1 cellular context compared by ENCODE assay signal in the genomic region with DNA sequence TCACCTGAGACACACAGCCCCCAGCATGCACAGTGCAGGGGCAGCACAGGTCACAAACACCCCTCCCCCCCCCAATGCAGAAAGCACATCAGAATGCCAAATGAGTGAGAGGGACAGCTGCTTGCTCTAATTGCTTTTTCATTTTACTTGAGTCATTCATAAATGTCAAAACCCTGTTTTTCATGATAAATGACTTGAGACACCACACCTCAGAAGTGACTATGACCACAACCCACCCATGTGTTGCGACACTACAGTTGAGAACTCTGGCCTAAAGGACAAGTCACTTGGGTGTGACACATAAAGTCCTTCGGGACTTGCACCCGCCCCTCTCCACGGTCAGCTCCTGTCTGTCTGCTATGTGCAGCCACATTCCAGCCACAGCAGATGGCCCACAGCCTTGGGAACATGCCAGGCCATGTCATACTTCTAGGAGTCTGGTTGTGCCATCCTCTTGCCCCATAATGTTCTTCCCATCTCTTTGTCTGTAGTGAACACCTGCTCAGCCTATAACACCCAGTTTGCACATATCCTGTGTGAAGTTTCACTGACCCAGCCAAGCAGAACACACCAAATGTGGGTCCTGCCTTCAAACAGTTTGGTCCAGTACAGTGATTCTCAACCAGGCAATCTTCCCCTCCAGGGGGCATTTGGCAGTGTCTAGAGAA.
TF ChIP-seq lines count a peak whose summit lies in the region.

No MANE protein-coding gene starts in this region.

TF ChIP-seq in K562, 482 proteins besides CTCF, POLR2A, EP300 and RAD21 (continued from another document and continues in another):
- TF ChIP-seq, protein P1, sequence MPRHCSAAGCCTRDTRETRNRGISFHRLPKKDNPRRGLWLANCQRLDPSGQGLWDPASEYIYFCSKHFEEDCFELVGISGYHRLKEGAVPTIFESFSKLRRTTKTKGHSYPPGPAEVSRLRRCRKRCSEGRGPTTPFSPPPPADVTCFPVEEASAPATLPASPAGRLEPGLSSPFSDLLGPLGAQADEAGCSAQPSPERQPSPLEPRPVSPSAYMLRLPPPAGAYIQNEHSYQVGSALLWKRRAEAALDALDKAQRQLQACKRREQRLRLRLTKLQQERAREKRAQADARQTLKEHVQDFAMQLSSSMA (CRISPR knock-in tag; IDR thresholded peaks at IDR 0.05), result no peak
- TF ChIP-seq ZNF124 (CRISPR knock-in tag; IDR thresholded peaks at IDR 0.05) (no peak), HOXB6 (CRISPR knock-in tag; IDR thresholded peaks at IDR 0.05; ENCODE audit: borderline replicate concordance) (no peak), IRF2 (CRISPR knock-in tag; IDR thresholded peaks at IDR 0.05) (no peak), SOX6 (IDR thresholded peaks at IDR 0.05) (peak; percentile 72), ZNF212 (CRISPR knock-in tag; IDR thresholded peaks at IDR 0.05) (no peak), SMARCA5 (IDR thresholded peaks at IDR 0.05) (no peak), ZNF77 (CRISPR knock-in tag; IDR thresholded peaks at IDR 0.05) (no peak), FOXK2 (conservative IDR thresholded peaks at IDR 0.05 in 1 of 2, IDR thresholded peaks at IDR 0.05 in 1 of 2; ENCODE audit: low read depth in 2 of 2) (peak; percentile 87 to 91), EZH2 (IDR thresholded peaks at IDR 0.05; ENCODE audit: borderline replicate concordance, low read depth, low read length) (no peak), SAFB2 (IDR thresholded peaks at IDR 0.05; ENCODE audit: borderline replicate concordance, low read depth, low read length, severe bottlenecking) (no peak), ZNF551 (CRISPR knock-in tag; IDR thresholded peaks at IDR 0.05) (no peak), NR2C2 (CRISPR knock-in tag; IDR thresholded peaks at IDR 0.05) (no peak), NR2C2 (tag; IDR thresholded peaks at IDR 0.05) (peak; percentile 33; the same call in 1 of the 2 replicates), MEF2D (tag; conservative IDR thresholded peaks at IDR 0.05; ENCODE audit: low read depth) (no peak), SRSF1 (IDR thresholded peaks at IDR 0.05; ENCODE audit: low read depth, low read length) (no peak), POLR2AphosphoS5 (IDR thresholded peaks at IDR 0.05; ENCODE audit: control insufficient read depth, insufficient read depth, low read depth, low read length) (peak; percentile 42; the same call in 1 of the 2 replicates), ZBTB1 (CRISPR knock-in tag; IDR thresholded peaks at IDR 0.05; ENCODE audit: borderline replicate concordance, low read depth) (no peak), NR1H2 (CRISPR knock-in tag; IDR thresholded peaks at IDR 0.05) (no peak), KLF1 (tag; IDR thresholded peaks at IDR 0.05) (peak; percentile 80), ZNF121 (CRISPR knock-in tag; conservative IDR thresholded peaks at IDR 0.05) (no peak), TAF1 (IDR thresholded peaks at IDR 0.05; ENCODE audit: control insufficient read depth, extremely low read depth, insufficient read depth, low read length, severe bottlenecking) (no peak), ZNF263 (CRISPR knock-in tag; IDR thresholded peaks at IDR 0.05; ENCODE audit: borderline replicate concordance) (no peak), RNF2 (IDR thresholded peaks at IDR 0.05) (peak; percentile 59; the same call in 1 of the 2 replicates), ZNF764 (CRISPR knock-in tag; IDR thresholded peaks at IDR 0.05; ENCODE audit: low read depth) (no peak), FOXM1 (IDR thresholded peaks at IDR 0.05; ENCODE audit: low read depth) (no peak), FOXM1 (CRISPR knock-in tag; IDR thresholded peaks at IDR 0.05; ENCODE audit: low read depth) (no peak), SAFB (IDR thresholded peaks at IDR 0.05; ENCODE audit: borderline replicate concordance, low read depth, low read length) (no peak)
- TF ChIP-seq, protein P2, sequence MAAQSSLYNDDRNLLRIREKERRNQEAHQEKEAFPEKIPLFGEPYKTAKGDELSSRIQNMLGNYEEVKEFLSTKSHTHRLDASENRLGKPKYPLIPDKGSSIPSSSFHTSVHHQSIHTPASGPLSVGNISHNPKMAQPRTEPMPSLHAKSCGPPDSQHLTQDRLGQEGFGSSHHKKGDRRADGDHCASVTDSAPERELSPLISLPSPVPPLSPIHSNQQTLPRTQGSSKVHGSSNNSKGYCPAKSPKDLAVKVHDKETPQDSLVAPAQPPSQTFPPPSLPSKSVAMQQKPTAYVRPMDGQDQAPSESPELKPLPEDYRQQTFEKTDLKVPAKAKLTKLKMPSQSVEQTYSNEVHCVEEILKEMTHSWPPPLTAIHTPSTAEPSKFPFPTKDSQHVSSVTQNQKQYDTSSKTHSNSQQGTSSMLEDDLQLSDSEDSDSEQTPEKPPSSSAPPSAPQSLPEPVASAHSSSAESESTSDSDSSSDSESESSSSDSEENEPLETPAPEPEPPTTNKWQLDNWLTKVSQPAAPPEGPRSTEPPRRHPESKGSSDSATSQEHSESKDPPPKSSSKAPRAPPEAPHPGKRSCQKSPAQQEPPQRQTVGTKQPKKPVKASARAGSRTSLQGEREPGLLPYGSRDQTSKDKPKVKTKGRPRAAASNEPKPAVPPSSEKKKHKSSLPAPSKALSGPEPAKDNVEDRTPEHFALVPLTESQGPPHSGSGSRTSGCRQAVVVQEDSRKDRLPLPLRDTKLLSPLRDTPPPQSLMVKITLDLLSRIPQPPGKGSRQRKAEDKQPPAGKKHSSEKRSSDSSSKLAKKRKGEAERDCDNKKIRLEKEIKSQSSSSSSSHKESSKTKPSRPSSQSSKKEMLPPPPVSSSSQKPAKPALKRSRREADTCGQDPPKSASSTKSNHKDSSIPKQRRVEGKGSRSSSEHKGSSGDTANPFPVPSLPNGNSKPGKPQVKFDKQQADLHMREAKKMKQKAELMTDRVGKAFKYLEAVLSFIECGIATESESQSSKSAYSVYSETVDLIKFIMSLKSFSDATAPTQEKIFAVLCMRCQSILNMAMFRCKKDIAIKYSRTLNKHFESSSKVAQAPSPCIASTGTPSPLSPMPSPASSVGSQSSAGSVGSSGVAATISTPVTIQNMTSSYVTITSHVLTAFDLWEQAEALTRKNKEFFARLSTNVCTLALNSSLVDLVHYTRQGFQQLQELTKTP (IDR thresholded peaks at IDR 0.05; ENCODE audit: low read depth in 1 of 2, partially characterized antibody in 2 of 2), result no peak
- TF ChIP-seq, protein P3, sequence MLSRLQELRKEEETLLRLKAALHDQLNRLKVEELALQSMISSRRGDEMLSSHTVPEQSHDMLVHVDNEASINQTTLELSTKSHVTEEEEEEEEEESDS (CRISPR knock-in tag; IDR thresholded peaks at IDR 0.05), result no peak
- TF ChIP-seq, protein P4, sequence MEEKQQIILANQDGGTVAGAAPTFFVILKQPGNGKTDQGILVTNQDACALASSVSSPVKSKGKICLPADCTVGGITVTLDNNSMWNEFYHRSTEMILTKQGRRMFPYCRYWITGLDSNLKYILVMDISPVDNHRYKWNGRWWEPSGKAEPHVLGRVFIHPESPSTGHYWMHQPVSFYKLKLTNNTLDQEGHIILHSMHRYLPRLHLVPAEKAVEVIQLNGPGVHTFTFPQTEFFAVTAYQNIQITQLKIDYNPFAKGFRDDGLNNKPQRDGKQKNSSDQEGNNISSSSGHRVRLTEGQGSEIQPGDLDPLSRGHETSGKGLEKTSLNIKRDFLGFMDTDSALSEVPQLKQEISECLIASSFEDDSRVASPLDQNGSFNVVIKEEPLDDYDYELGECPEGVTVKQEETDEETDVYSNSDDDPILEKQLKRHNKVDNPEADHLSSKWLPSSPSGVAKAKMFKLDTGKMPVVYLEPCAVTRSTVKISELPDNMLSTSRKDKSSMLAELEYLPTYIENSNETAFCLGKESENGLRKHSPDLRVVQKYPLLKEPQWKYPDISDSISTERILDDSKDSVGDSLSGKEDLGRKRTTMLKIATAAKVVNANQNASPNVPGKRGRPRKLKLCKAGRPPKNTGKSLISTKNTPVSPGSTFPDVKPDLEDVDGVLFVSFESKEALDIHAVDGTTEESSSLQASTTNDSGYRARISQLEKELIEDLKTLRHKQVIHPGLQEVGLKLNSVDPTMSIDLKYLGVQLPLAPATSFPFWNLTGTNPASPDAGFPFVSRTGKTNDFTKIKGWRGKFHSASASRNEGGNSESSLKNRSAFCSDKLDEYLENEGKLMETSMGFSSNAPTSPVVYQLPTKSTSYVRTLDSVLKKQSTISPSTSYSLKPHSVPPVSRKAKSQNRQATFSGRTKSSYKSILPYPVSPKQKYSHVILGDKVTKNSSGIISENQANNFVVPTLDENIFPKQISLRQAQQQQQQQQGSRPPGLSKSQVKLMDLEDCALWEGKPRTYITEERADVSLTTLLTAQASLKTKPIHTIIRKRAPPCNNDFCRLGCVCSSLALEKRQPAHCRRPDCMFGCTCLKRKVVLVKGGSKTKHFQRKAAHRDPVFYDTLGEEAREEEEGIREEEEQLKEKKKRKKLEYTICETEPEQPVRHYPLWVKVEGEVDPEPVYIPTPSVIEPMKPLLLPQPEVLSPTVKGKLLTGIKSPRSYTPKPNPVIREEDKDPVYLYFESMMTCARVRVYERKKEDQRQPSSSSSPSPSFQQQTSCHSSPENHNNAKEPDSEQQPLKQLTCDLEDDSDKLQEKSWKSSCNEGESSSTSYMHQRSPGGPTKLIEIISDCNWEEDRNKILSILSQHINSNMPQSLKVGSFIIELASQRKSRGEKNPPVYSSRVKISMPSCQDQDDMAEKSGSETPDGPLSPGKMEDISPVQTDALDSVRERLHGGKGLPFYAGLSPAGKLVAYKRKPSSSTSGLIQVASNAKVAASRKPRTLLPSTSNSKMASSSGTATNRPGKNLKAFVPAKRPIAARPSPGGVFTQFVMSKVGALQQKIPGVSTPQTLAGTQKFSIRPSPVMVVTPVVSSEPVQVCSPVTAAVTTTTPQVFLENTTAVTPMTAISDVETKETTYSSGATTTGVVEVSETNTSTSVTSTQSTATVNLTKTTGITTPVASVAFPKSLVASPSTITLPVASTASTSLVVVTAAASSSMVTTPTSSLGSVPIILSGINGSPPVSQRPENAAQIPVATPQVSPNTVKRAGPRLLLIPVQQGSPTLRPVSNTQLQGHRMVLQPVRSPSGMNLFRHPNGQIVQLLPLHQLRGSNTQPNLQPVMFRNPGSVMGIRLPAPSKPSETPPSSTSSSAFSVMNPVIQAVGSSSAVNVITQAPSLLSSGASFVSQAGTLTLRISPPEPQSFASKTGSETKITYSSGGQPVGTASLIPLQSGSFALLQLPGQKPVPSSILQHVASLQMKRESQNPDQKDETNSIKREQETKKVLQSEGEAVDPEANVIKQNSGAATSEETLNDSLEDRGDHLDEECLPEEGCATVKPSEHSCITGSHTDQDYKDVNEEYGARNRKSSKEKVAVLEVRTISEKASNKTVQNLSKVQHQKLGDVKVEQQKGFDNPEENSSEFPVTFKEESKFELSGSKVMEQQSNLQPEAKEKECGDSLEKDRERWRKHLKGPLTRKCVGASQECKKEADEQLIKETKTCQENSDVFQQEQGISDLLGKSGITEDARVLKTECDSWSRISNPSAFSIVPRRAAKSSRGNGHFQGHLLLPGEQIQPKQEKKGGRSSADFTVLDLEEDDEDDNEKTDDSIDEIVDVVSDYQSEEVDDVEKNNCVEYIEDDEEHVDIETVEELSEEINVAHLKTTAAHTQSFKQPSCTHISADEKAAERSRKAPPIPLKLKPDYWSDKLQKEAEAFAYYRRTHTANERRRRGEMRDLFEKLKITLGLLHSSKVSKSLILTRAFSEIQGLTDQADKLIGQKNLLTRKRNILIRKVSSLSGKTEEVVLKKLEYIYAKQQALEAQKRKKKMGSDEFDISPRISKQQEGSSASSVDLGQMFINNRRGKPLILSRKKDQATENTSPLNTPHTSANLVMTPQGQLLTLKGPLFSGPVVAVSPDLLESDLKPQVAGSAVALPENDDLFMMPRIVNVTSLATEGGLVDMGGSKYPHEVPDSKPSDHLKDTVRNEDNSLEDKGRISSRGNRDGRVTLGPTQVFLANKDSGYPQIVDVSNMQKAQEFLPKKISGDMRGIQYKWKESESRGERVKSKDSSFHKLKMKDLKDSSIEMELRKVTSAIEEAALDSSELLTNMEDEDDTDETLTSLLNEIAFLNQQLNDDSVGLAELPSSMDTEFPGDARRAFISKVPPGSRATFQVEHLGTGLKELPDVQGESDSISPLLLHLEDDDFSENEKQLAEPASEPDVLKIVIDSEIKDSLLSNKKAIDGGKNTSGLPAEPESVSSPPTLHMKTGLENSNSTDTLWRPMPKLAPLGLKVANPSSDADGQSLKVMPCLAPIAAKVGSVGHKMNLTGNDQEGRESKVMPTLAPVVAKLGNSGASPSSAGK (IDR thresholded peaks at IDR 0.05), result peak; percentile 21; the same call in 1 of the 2 replicates
- TF ChIP-seq, protein P5, sequence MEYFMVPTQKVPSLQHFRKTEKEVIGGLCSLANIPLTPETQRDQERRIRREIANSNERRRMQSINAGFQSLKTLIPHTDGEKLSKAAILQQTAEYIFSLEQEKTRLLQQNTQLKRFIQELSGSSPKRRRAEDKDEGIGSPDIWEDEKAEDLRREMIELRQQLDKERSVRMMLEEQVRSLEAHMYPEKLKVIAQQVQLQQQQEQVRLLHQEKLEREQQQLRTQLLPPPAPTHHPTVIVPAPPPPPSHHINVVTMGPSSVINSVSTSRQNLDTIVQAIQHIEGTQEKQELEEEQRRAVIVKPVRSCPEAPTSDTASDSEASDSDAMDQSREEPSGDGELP (CRISPR knock-in tag; IDR thresholded peaks at IDR 0.05; ENCODE audit: borderline replicate concordance), result peak; percentile 95
